13 cellular contexts compared by ENCODE assay signal in the genomic region with DNA sequence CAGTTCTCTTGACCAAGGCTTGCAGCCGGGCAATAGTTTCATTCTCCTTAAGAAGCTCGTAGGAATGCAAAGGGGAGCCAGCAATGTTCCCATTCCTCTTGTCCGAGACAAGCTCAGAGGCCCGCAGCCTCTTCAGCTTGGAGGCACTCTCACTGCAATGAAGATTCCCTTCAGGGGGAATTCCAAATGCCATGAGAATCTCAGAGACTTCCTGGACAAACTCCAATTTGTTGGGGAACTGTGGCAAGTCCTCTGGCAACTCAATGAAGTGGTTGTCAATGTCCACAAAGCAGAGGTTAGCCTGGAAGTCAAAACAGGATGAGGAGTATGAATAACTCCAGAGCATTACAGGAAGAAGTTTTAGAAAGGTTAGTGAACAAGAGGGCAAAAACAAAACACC.
A peak's percentile ranks its signal among the peaks of the same experiment; 100 is the strongest.
DNase-seq lines count a peak whose midpoint lies in the region; ATAC-seq and TF ChIP-seq lines count a peak whose summit lies in the region.
"Had no signal": no experiment of that assay in that cellular context is flagged by ENCODE, and none has a peak within 500 bp of the region (broad histone marks: within the 10 kb centered on the region; RNA-seq: fewer than 3 reads in every experiment).

No MANE protein-coding gene starts in this region.

- H3K27ac ChIP-seq in right atrium auricular region (no peak overlapping the region), left lung (no peak overlapping the region)
- H3K27ac ChIP-seq: right lobe of liver had no signal

- ATAC-seq in left ventricle myocardium superior (peak; percentile 32), left lung (peak; percentile 56), GM21390 (IDR thresholded peaks at IDR 0.05; ENCODE audit: unreplicated experiment) (no peak)

- H3K27me3 ChIP-seq in right atrium auricular region, result no peaks in the 10 kb centered on the region
- H3K27me3 ChIP-seq in left lung, result no peaks in the 10 kb centered on the region
- H3K27me3 ChIP-seq: right lobe of liver had no signal

- intact Hi-C loops in left ventricle myocardium superior (cut with micrococcal nuclease) (no loop called here), left lung (cut with DNase I) (no loop called here)

- H3K36me3 ChIP-seq in right atrium auricular region (peaks cover 36% of the 10 kb centered on the region), left lung (peaks cover 0 to 68% of the 10 kb centered on the region in 2 donors)

- H3K4me1 ChIP-seq in right atrium auricular region, result peaks cover 0 to 11% of the 10 kb centered on the region in 2 donors
- H3K4me1 ChIP-seq in left lung, result peaks cover 0 to 7% of the 10 kb centered on the region in 2 donors
- H3K4me1 ChIP-seq: right lobe of liver had no signal

- TF ChIP-seq CTCF in right atrium auricular region (IDR thresholded peaks at IDR 0.05) (no peak), cardiac fibroblast (IDR thresholded peaks at IDR 0.05; ENCODE audit: low read depth, low read length) (no peak), left lung (IDR thresholded peaks at IDR 0.05) (no peak)

- H3K9me3 ChIP-seq in right atrium auricular region (no peaks in the 10 kb centered on the region), left lung (no peaks in the 10 kb centered on the region)
- H3K9me3 ChIP-seq: right lobe of liver had no signal

- DNase-seq in left ventricle myocardium superior (no peak), right atrium auricular region (ENCODE audit: low spot score) (no peak), cardiac fibroblast (ENCODE audit: low read depth in 2 of 2) (peak; percentile 44 to 59), left lung (no peak), NCI-H748 treated with DMSO at 0.1 percent for 48 hours (lab: John Stamatoyannopoulos, UW) (no peak), GM19238 (ENCODE audit: insufficient read length, low spot score) (no peak)
- DNase-seq in stimulated activated CD4-positive, alpha-beta T cell treated with anti-CD3 and anti-CD28 coated beads, Interleukin-4, amount 100 ng/mL, for 1 hour, result no peak
- DNase-seq: activated effector memory CD4-positive, alpha-beta T cell treated with Interleukin-2 at 50 U/mL for 16 hours; NCI-H187; NCI-H526; right lobe of liver; stimulated activated naive CD4-positive, alpha-beta T cell treated with Interleukin-2 at 50 U/mL for 16 hours had no signal

- H3K4me3 ChIP-seq in right atrium auricular region, result no peak overlapping the region
- H3K4me3 ChIP-seq in cardiac fibroblast (replicated peaks in 1 of 2; ENCODE audit: low read depth in 2 of 2, low read length in 2 of 2), result no peak overlapping the region
- H3K4me3 ChIP-seq in left lung, result no peak overlapping the region
- H3K4me3 ChIP-seq: right lobe of liver had no signal

Comparison
In these comparisons a context has a peak if more than half of its experiments do, and no peak if none do; other contexts are left out.
1. DNase-seq: peak in cardiac fibroblast (2 of 2); none in left ventricle myocardium superior (single experiment), right atrium auricular region (single experiment), left lung (0 of 2), NCI-H748 treated with DMSO at 0.1 percent for 48 hours (single experiment), stimulated activated CD4-positive, alpha-beta T cell treated with anti-CD3 and anti-CD28 coated beads, Interleukin-4, amount 100 ng/mL, for 1 hour (single experiment) and GM19238 (single experiment).